1 cellular context compared by ENCODE assay signal in genomic region chr5:32272746-32273145, GRCh38.
TF ChIP-seq lines count a peak whose summit lies in the region.

No MANE protein-coding gene starts in this region.

TF ChIP-seq in GM23338, 12 proteins besides CTCF, POLR2A, EP300 and RAD21 (continued from another document):
- TF ChIP-seq REST (IDR thresholded peaks at IDR 0.05; ENCODE audit: unreplicated experiment) (no peak), ZNF331 (CRISPR knock-in tag; IDR thresholded peaks at IDR 0.05; ENCODE audit: low read depth) (no peak), CREB1 (CRISPR knock-in tag; IDR thresholded peaks at IDR 0.05; ENCODE audit: low read depth) (no peak), NANOG (IDR thresholded peaks at IDR 0.05; ENCODE audit: borderline replicate concordance) (no peak)
